ENCODE assay signal across 8 cellular contexts in the genomic region with DNA sequence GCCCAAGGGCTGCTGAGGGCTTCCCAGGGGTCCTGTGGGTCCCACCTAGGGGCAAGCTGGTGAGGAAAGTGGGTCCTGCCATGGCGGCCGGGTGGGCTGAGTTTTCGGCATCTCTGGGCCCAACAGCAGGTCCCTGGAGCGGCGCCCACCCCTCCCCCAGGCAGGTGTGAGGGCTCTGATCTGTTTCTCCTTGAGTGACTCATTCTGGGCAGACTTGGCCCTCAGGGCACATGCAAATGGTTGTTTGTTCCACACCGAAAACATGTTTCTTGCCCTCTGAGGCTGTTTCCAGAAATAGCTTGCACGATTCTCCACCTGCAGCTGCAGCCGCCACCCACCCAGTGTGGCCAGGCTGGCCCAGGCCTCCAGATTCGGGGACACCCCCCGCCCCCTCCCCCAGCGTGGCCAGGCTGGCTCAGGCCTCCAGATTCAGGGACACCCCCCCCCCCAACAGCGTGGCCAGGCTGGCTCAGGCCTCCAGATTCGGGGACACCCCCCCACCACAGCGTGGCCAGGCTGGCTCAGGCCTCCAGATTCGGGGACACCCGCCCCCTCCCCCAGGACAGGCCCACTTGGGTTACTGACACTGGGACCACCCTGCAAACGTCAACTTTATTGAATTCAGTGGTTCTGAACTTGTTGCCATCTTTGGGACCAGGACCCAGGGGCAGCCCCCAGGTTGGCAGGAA. TPM values are rescaled to one million over a fixed set of nuclear protein-coding genes. Genes with fewer than 3 reads are reported as not detected.
A peak's percentile ranks its signal among the peaks of the same experiment; 100 is the strongest.
DNase-seq lines count a peak whose midpoint lies in the region; ATAC-seq and TF ChIP-seq lines count a peak whose summit lies in the region.
"Not testable (repeated sequence)": the region's sequence is repeated elsewhere in the genome, so short reads cannot be mapped to it uniquely, and the experiment has no call there.

No MANE protein-coding gene starts in this region.

- not testable (repeated sequence) for H3K9me3 Mint-ChIP-seq in central memory CD8-positive, alpha-beta T cell

- H3K36me3 Mint-ChIP-seq in central memory CD8-positive, alpha-beta T cell (ENCODE audit: insufficient read depth): not testable (repeated sequence)

- H3K4me3 ChIP-seq in OCI-LY1 (ENCODE audit: low read depth, low read length, poor library complexity, severe bottlenecking); upper lobe of right lung: not testable (repeated sequence)

- H3K36me3 ChIP-seq in OCI-LY1 (ENCODE audit: insufficient read depth, low read length); upper lobe of right lung: not testable (repeated sequence)

- H3K4me1 ChIP-seq in OCI-LY1 (ENCODE audit: insufficient read depth, low read length, severe bottlenecking): peaks cover 72% of the 10 kb centered on the region
- not testable (repeated sequence) for H3K4me1 ChIP-seq in upper lobe of right lung

- not testable (repeated sequence) for DNase-seq in central memory CD8-positive, alpha-beta T cell (ENCODE audit: low spot score in 2 of 2)
- peak; percentile 26 for DNase-seq in upper lobe of right lung

- H3K79me2 ChIP-seq in OCI-LY1 (ENCODE audit: insufficient read depth, low read length): not testable (repeated sequence)

- ATAC-seq in GM18517 (IDR thresholded peaks at IDR 0.05; ENCODE audit: unreplicated experiment) (peak; percentile 67), GM19395 (IDR thresholded peaks at IDR 0.05; ENCODE audit: unreplicated experiment) (peak; percentile 60), GM21717 (IDR thresholded peaks at IDR 0.05; ENCODE audit: unreplicated experiment) (peak; percentile 44), HG02885 (IDR thresholded peaks at IDR 0.05; ENCODE audit: poor library complexity, unreplicated experiment) (peak; percentile 57), HG03280 (IDR thresholded peaks at IDR 0.05; ENCODE audit: unreplicated experiment) (peak; percentile 66)
- peak; percentile 43 for ATAC-seq in central memory CD8-positive, alpha-beta T cell (replicated peaks; ENCODE audit: extremely low read depth, poor library complexity, severe bottlenecking)
- not testable (repeated sequence) for ATAC-seq in upper lobe of right lung

- peak overlapping the region; percentile 57; the same call in 1 of the 2 replicates for H3K9ac ChIP-seq in OCI-LY1 (ENCODE audit: low read length)

- H3K4me1 Mint-ChIP-seq in central memory CD8-positive, alpha-beta T cell: not testable (repeated sequence)

- H2AFZ ChIP-seq in OCI-LY1 (ENCODE audit: low read length): not testable (repeated sequence)

- H3K27me3 Mint-ChIP-seq in central memory CD8-positive, alpha-beta T cell: not testable (repeated sequence)

- H3K4me2 ChIP-seq in OCI-LY1 (ENCODE audit: low read length): not testable (repeated sequence)

- H3K4me3 Mint-ChIP-seq in central memory CD8-positive, alpha-beta T cell: not testable (repeated sequence)

- not testable (repeated sequence) for H3K27me3 ChIP-seq in OCI-LY1 (ENCODE audit: insufficient read depth, low read length); upper lobe of right lung

- H3K9me2 ChIP-seq in OCI-LY1 (ENCODE audit: low read depth, low read length): not testable (repeated sequence)

- intact Hi-C loops in upper lobe of right lung (cut with DNase I): not testable (repeated sequence)

- not testable (repeated sequence) for H3F3A ChIP-seq in OCI-LY1 (ENCODE audit: insufficient read depth, low read length)

- H4K20me1 ChIP-seq in OCI-LY1 (ENCODE audit: insufficient read depth, low read length): not testable (repeated sequence)

- not testable (repeated sequence) for TF ChIP-seq CTCF in OCI-LY1 (IDR thresholded peaks at IDR 0.05; ENCODE audit: low read length); upper lobe of right lung (IDR thresholded peaks at IDR 0.05)

- H3K27ac Mint-ChIP-seq in central memory CD8-positive, alpha-beta T cell (ENCODE audit: low read depth): not testable (repeated sequence)

- H3K9me3 ChIP-seq in OCI-LY1 (ENCODE audit: low read length); upper lobe of right lung: not testable (repeated sequence)

- H3K27ac ChIP-seq in OCI-LY1 (ENCODE audit: low read depth, low read length, poor library complexity, severe bottlenecking): peak overlapping the region; percentile 96
- H3K27ac ChIP-seq in upper lobe of right lung: not testable (repeated sequence)

RNA-seq across cellular contexts. Expression of a gene that starts 48.8 kb away (rescaled TPM):
- total RNA-seq in upper lobe of right lung: 1.5 TPM
